ENCODE assay signal across 8 cellular contexts in the genomic region with DNA sequence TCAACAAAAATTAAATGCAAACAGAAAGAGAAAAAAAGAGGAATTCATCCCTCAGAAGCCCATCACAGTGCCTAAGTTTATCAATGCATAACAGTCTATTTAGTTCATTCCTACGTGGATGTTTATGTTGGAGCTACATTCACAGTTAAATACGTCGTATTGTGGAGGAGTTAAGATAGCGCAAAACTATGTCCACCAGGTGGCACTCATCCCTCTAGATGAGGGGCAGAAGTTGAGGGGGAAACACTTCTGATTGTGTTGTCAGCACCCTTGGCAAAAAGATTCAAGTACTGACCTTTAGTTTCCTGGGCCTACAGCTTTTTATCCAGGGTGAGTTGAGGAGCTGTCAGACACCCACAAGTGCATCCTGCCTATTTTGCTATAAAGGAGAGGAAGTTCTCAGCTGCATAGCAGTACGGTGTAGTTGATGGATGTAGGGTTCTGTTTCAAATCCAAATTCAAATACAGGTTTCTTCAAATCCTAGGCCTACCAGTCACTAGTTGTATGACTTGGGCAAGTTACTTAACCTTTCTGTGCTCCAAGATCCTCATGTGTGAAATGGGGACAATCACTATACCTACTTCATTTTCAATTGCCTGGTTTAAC. TPM values are rescaled to one million over a fixed set of nuclear protein-coding genes. Genes with fewer than 3 reads are reported as not detected.
DNase-seq lines count a peak whose midpoint lies in the region; ATAC-seq and TF ChIP-seq lines count a peak whose summit lies in the region.

No MANE protein-coding gene starts in this region.

- peak; percentile 35 for DNase-seq in GDM1 (lab: John Stamatoyannopoulos, UW)
- DNase-seq in H9, result peak; percentile 73
- DNase-seq in NCI-H1694 (lab: John Stamatoyannopoulos, UW), result peak; percentile 71
- DNase-seq in WTC11 (ENCODE audit: low spot score), result peak; percentile 73
- DNase-seq in fibroblast of mammary gland (ENCODE audit: low read depth), result peak; percentile 72
- peak; percentile 68 for DNase-seq in nephron progenitor cell
- no peak for DNase-seq in occipital lobe (lab: John Stamatoyannopoulos, UW)

- CTCF ChIA-PET in WTC11 (lab: Charles Lee), result interaction anchor here (0.5 to 2.3 kb wide), 41 partner anchors 9 to 540 kb away, joined by 3 to 17 read pairs (median 4); partner anchors contain the start of genes MYO1B and STAT4

- no peak overlapping the region for H4K5ac ChIP-seq in H9 (ENCODE audit: insufficient read length, low read depth, low read length)

- H3K36me3 Mint-ChIP-seq in H9 (ENCODE audit: insufficient read depth in 1 of 3, low read depth in 3 of 3), result no peaks in the 10 kb centered on the region
- 0 out of 2 replicates have a peak, but pooled peaks cover 2% of the 10 kb centered on the region for H3K36me3 Mint-ChIP-seq in WTC11
- H3K36me3 Mint-ChIP-seq in nephron progenitor cell (ENCODE audit: low read depth), result peaks cover 10% of the 10 kb centered on the region

- no CpG with 5 or more reads among the region's 5 CpGs for WGBS in H9 (ENCODE audit: extremely low coverage, insufficient read length, low lambda C conversion rate)

- no peaks in the 10 kb centered on the region for H3K23me2 ChIP-seq in H9 (ENCODE audit: insufficient read length, low read depth, low read length, poor library complexity, severe bottlenecking)

- H3K27me3 Mint-ChIP-seq in H9 (ENCODE audit: low read depth) (no peaks in the 10 kb centered on the region), WTC11 (ENCODE audit: low read depth) (no peaks in the 10 kb centered on the region), nephron progenitor cell (ENCODE audit: low read depth, poor library complexity) (no peaks in the 10 kb centered on the region)

- POLR2A ChIA-PET in WTC11 (lab: Charles Lee), result no interaction called here

- no peaks in the 10 kb centered on the region for H3K27me3 ChIP-seq in H9 (ENCODE audit: insufficient read depth, low read length)

- H2BK120ac ChIP-seq in H9 (ENCODE audit: low read depth, low read length, poor library complexity, severe bottlenecking), result no peak overlapping the region

- H3K27ac ChIP-seq in H9 (ENCODE audit: insufficient read length, low read depth, low read length), result no peak overlapping the region

- H3K18ac ChIP-seq in H9 (ENCODE audit: insufficient read length, low read depth, low read length), result no peak overlapping the region

- H3K27ac Mint-ChIP-seq in H9 (no peak overlapping the region), WTC11 (no peak overlapping the region), nephron progenitor cell (no peak overlapping the region)

- H2BK15ac ChIP-seq in H9 (ENCODE audit: low read depth, low read length), result no peak overlapping the region

- no peaks in the 10 kb centered on the region for H3K9me3 ChIP-seq in H9 (ENCODE audit: control insufficient read depth, low read depth, low read length)

- no peaks in the 10 kb centered on the region for H3K79me2 ChIP-seq in H9 (ENCODE audit: insufficient read depth, low read length)

- TF ChIP-seq CTCF in H9 (conservative IDR thresholded peaks at IDR 0.05), result peak; percentile 89
- TF ChIP-seq CTCF in WTC11 (IDR thresholded peaks at IDR 0.05), result no peak; the same call in 1 of the 2 replicates
- TF ChIP-seq CTCF in fibroblast of mammary gland (conservative IDR thresholded peaks at IDR 0.05; ENCODE audit: control insufficient read depth, insufficient read depth, low read depth, low read length), result peak; percentile 65
- peak; percentile 70 for TF ChIP-seq CTCF in nephron progenitor cell (IDR thresholded peaks at IDR 0.05)

- H4K20me1 ChIP-seq in H9 (ENCODE audit: control insufficient read depth, insufficient read depth, insufficient read length), result no peaks in the 10 kb centered on the region

- H3K4me3 Mint-ChIP-seq in H9, result no peak overlapping the region
- no peak overlapping the region for H3K4me3 Mint-ChIP-seq in WTC11
- H3K4me3 Mint-ChIP-seq in nephron progenitor cell, result no peak overlapping the region

- H2AK5ac ChIP-seq in H9 (ENCODE audit: insufficient read length, low read length), result no peak overlapping the region

- H3T11ph ChIP-seq in H9 (ENCODE audit: low read length), result no peak overlapping the region

- H2BK20ac ChIP-seq in H9 (ENCODE audit: low read depth, low read length, poor library complexity, severe bottlenecking), result no peak overlapping the region

- H4K8ac ChIP-seq in H9 (replicated peaks; ENCODE audit: insufficient read length, low read depth, low read length), result no peak overlapping the region

- no peak overlapping the region for H3K14ac ChIP-seq in H9 (ENCODE audit: insufficient read depth, low read length)

- no peak overlapping the region for H2BK12ac ChIP-seq in H9 (ENCODE audit: insufficient read length, low read depth, low read length)

- H3K23ac ChIP-seq in H9 (ENCODE audit: insufficient read length, low read depth, low read length), result no peak overlapping the region

- ATAC-seq in WTC11, result peak; percentile 94
- no peak for ATAC-seq in GM21717 (IDR thresholded peaks at IDR 0.05; ENCODE audit: unreplicated experiment)

- no peak overlapping the region for H4K91ac ChIP-seq in H9 (ENCODE audit: insufficient read length, low read depth, low read length)

- H3K56ac ChIP-seq in H9 (ENCODE audit: insufficient read length, low read depth, low read length), result no peak overlapping the region

- no peak overlapping the region for H3K9ac ChIP-seq in H9 (ENCODE audit: extremely low read depth, insufficient read length, low read length)

- H3K79me1 ChIP-seq in H9 (ENCODE audit: insufficient read depth, low read depth, low read length, poor library complexity, severe bottlenecking), result no peaks in the 10 kb centered on the region

- H3K4ac ChIP-seq in H9 (ENCODE audit: low read depth, low read length), result no peak overlapping the region

- H2AFZ ChIP-seq in H9 (ENCODE audit: low read length), result no peak overlapping the region

- H3K4me1 Mint-ChIP-seq in H9, result peaks cover 9 to 10% of the 10 kb centered on the region in 2 experiments
- H3K4me1 Mint-ChIP-seq in WTC11, result peaks cover 9% of the 10 kb centered on the region
- peaks cover 35% of the 10 kb centered on the region for H3K4me1 Mint-ChIP-seq in nephron progenitor cell

- H3K9me3 Mint-ChIP-seq in H9, result no peaks in the 10 kb centered on the region
- H3K9me3 Mint-ChIP-seq in WTC11, result peaks cover 14% of the 10 kb centered on the region
- H3K9me3 Mint-ChIP-seq in nephron progenitor cell, result peaks cover 2% of the 10 kb centered on the region

- H3K4me2 ChIP-seq in H9 (ENCODE audit: insufficient read depth, insufficient read length, low read length), result no peak overlapping the region

- no peak overlapping the region for H3K4me3 ChIP-seq in fibroblast of mammary gland (ENCODE audit: control insufficient read depth, low read depth, low read length)

- no peaks in the 10 kb centered on the region for H3K4me1 ChIP-seq in H9 (ENCODE audit: insufficient read depth, low read length)

- H2BK5ac ChIP-seq in H9 (ENCODE audit: insufficient read length, low read length), result no peak overlapping the region

TF ChIP-seq in WTC11, 78 proteins besides CTCF, POLR2A, EP300 and RAD21 (continues in another document):
- TF ChIP-seq NR3C1 (CRISPR knock-in tag; conservative IDR thresholded peaks at IDR 0.05; ENCODE audit: low read depth) (no peak), CREM (CRISPR knock-in tag; IDR thresholded peaks at IDR 0.05) (no peak), FOXP1 (CRISPR knock-in tag; IDR thresholded peaks at IDR 0.05; ENCODE audit: borderline replicate concordance) (no peak), CDX4 (CRISPR knock-in tag; IDR thresholded peaks at IDR 0.05; ENCODE audit: borderline replicate concordance) (no peak), ZBTB21 (CRISPR knock-in tag; IDR thresholded peaks at IDR 0.05; ENCODE audit: borderline replicate concordance) (no peak), SP1 (CRISPR knock-in tag; conservative IDR thresholded peaks at IDR 0.05) (no peak), ZNF138 (CRISPR knock-in tag; conservative IDR thresholded peaks at IDR 0.05) (no peak)
- TF ChIP-seq, protein P1, sequence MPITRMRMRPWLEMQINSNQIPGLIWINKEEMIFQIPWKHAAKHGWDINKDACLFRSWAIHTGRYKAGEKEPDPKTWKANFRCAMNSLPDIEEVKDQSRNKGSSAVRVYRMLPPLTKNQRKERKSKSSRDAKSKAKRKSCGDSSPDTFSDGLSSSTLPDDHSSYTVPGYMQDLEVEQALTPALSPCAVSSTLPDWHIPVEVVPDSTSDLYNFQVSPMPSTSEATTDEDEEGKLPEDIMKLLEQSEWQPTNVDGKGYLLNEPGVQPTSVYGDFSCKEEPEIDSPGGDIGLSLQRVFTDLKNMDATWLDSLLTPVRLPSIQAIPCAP (CRISPR knock-in tag; IDR thresholded peaks at IDR 0.05), result no peak
- TF ChIP-seq, protein P2, sequence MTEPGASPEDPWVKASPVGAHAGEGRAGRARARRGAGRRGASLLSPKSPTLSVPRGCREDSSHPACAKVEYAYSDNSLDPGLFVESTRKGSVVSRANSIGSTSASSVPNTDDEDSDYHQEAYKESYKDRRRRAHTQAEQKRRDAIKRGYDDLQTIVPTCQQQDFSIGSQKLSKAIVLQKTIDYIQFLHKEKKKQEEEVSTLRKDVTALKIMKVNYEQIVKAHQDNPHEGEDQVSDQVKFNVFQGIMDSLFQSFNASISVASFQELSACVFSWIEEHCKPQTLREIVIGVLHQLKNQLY (CRISPR knock-in tag; IDR thresholded peaks at IDR 0.05), result no peak

RNA-seq across cellular contexts. Expression of gene MYO1B, which starts 26.8 kb away (rescaled TPM):
- total RNA-seq in H9 (2021) (43.2 and 51.4 TPM in 2 replicates), WTC11 (2021) (39.0 to 43.6 TPM (median 43.5 TPM) in 3 replicates), occipital lobe (49.4 TPM)
